In the genomic region with DNA sequence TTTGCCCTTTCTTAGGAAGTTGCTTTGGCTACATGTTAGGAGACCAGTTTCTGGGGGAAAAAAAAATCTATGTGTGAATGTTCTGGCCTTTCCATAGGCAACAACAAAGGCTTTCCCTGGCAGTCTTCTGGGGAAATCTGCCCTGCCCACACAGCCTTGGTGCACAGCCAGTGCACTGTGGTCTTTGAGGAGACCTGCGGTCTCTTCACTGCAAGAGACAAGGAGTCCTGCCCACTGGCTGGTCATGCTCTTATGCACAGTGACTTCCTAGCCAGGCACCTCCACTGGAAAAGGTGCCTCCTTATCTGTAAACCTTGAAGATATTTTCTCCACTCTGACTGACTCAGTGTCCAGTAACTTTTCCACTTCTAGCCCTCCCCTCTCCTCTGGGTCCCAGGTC, we compare ENCODE assay signal across 27 cellular contexts.
"Had no signal": no experiment of that assay in that cellular context is flagged by ENCODE, and none has a peak within 500 bp of the region (broad histone marks: within the 10 kb centered on the region; RNA-seq: fewer than 3 reads in every experiment).

No MANE protein-coding gene starts in this region.

- H3K27ac ChIP-seq: adrenal gland, SJSA1 had no signal

- H3K4me3 ChIP-seq: adrenal gland, SJSA1 had no signal

- DNase-seq: activated CD4-positive, alpha-beta T cell treated with anti-CD3 and anti-CD28 coated beads for 48 hours; activated CD4-positive, alpha-beta T cell treated with anti-CD3 and anti-CD28 coated beads, Interleukin-2, amount 50 U/mL, for 4 hours; activated CD4-positive, CD25-positive, alpha-beta regulatory T cell treated with anti-CD3 and anti-CD28 coated beads, Interleukin-2, amount 50 U/mL, for 72 hours; activated CD8-positive, alpha-beta memory T cell treated with anti-CD3 and anti-CD28 coated beads, Interleukin-2, amount 50 U/mL, for 48 hours; activated CD8-positive, alpha-beta T cell treated with anti-CD3 and anti-CD28 coated beads, Interleukin-2, amount 10 ng/mL, durations not matched to agents 7 days and 5 days; activated naive CD4-positive, alpha-beta T cell treated with anti-CD3 and anti-CD28 coated beads, Interleukin-2, amount 50 U/mL, for 16 hours; activated naive CD8-positive, alpha-beta T cell treated with anti-CD3 and anti-CD28 coated beads, Interleukin-2, amount 10 ng/mL, durations not matched to agents 7 days and 5 days; activated T-cell treated with anti-CD3 and anti-CD28 coated beads, Interleukin-2, amount 50 U/mL, for 1 hour; anterior cingulate cortex; caudate nucleus; Kasumi-1; KBM-7; NCI-H1092 treated with DMSO at 0.1 percent for 48 hours; NCI-H1436; NCI-H1694 treated with DMSO at 0.1 percent for 48 hours; NCI-H2029 treated with DMSO at 0.1 percent for 48 hours; NCI-H510A treated with DMSO at 0.1 percent for 48 hours; NCI-H69; NK-92 treated with Interleukin-12 subunit alpha and Interleukin-12 subunit beta, amount 100 ng/mL, for 24 hours; OCI-M1; SHP77; T-helper 17 cell; T-helper 9 cell had no signal

- H3K27me3 ChIP-seq: adrenal gland, SJSA1 had no signal

- H3K36me3 ChIP-seq: adrenal gland, SJSA1 had no signal

- H3K9me3 ChIP-seq: adrenal gland, SJSA1 had no signal

- ATAC-seq: activated CD8-positive, alpha-beta T cell treated with anti-CD3 and anti-CD28 coated beads, Interleukin-2, amount 10 ng/mL, durations not matched to agents 7 days and 5 days; Panc1; T-helper 17 cell; WTC11 had no signal

- H3K4me1 ChIP-seq: adrenal gland, SJSA1 had no signal
